8 cellular contexts compared by ENCODE assay signal in genomic region chr17:1573932-1574696, GRCh38. TPM values are rescaled to one million over a fixed set of nuclear protein-coding genes. Genes with fewer than 3 reads are reported as not detected.
DNase-seq lines count a peak whose midpoint lies in the region; ATAC-seq, FAIRE-seq and TF ChIP-seq lines count a peak whose summit lies in the region.

No MANE protein-coding gene starts in this region.

- H3K36me3 ChIP-seq in HepG2 (replicated peaks in 1 of 2; ENCODE audit: control insufficient read depth in 1 of 2, insufficient read depth in 2 of 2, low read length in 2 of 2): no peaks in the 10 kb centered on the region

- TF ChIP-seq CTCF in HepG2 (CRISPR knock-in tag; IDR thresholded peaks at IDR 0.05): peak; percentile 96

- ATAC-seq in HepG2: peak; percentile 70
- no peak for ATAC-seq in HG02970 (IDR thresholded peaks at IDR 0.05; ENCODE audit: low FRiP score, unreplicated experiment)

- WGBS in HepG2 (ENCODE audit: low lambda C conversion rate): 21% methylated on average over 15 of the region's 19 CpGs

- intact Hi-C loops in HepG2 (cut with micrococcal nuclease; ENCODE audit: unreplicated experiment): loop anchor here (1.0 kb wide), 1 partner anchor 54 kb away; the partner anchor contains the start of gene SLC43A2

- TF ChIP-seq RAD21 in HepG2 (CRISPR knock-in tag; IDR thresholded peaks at IDR 0.05): peak; percentile 97

- TF ChIP-seq POLR2A in HepG2 (IDR thresholded peaks at IDR 0.05; ENCODE audit: insufficient read depth in 1 of 2, low read depth in 2 of 2, low read length in 2 of 2): no peak

- no peak overlapping the region for H3K4me3 ChIP-seq in HepG2 (replicated peaks in 1 of 3; ENCODE audit: insufficient read depth in 1 of 3, low read depth in 2 of 3, low read length in 3 of 3)

- peak; percentile 18 for FAIRE-seq in HepG2 (lab: Jason Lieb, UNC)

- no peak overlapping the region for H3K4me2 ChIP-seq in HepG2 (ENCODE audit: low read depth, low read length)

- no peaks in the 10 kb centered on the region for H3K9me3 ChIP-seq in HepG2 (ENCODE audit: low read length)

- TF ChIP-seq EP300 in HepG2 (IDR thresholded peaks at IDR 0.05; ENCODE audit: low read depth in 2 of 2, low read length in 2 of 2) (peak in 1 of 2 experiments; percentile 30; a peak in 1 of 4 replicates), HepG2 (CRISPR knock-in tag; IDR thresholded peaks at IDR 0.05; ENCODE audit: borderline replicate concordance) (no peak)

- H2AFZ ChIP-seq in HepG2 (ENCODE audit: low read length): no peak overlapping the region

- H3K4me1 ChIP-seq in HepG2 (ENCODE audit: insufficient read depth, low read length): peaks cover 56% of the 10 kb centered on the region

- H3K79me2 ChIP-seq in HepG2 (ENCODE audit: insufficient read depth, low read length): no peaks in the 10 kb centered on the region

- peaks cover 9 to 11% of the 10 kb centered on the region in 2 experiments; a peak in 3 of 5 replicates for H3K27me3 ChIP-seq in HepG2 (ENCODE audit: control insufficient read depth in 1 of 2, insufficient read depth in 2 of 2, low read length in 2 of 2)

- H3K9ac ChIP-seq in HepG2 (ENCODE audit: insufficient read depth, low read depth, low read length): no peak overlapping the region

- peak overlapping the region; percentile 19 for H3K27ac ChIP-seq in cingulate gyrus (ENCODE audit: low read depth, low read length)
- H3K27ac ChIP-seq in HepG2 (ENCODE audit: extremely low read length, insufficient read depth, low read length): no peak overlapping the region

- POLR2A ChIA-PET in HepG2 (lab: Yijun Ruan, JAX): interaction anchor here (0.9 to 2.3 kb wide), 6 partner anchors 12 to 143 kb away, joined by 3 to 27 read pairs (median 4); partner anchors contain the start of genes PITPNA, RILP and SLC43A2

- DNase-seq in NCI-H748 (lab: John Stamatoyannopoulos, UW; ENCODE audit: unreplicated experiment) (peak; percentile 71), NCI-H748 treated with DMSO at 0.1 percent for 48 hours (lab: John Stamatoyannopoulos, UW) (no peak), NCI-H2107 treated with DMSO at 0.1 percent for 48 hours (lab: John Stamatoyannopoulos, UW; ENCODE audit: unreplicated experiment) (peak; percentile 19), HepG2 (ENCODE audit: low spot score) (peak; percentile 63)
- DNase-seq in activated CD4-positive, alpha-beta T cell treated with anti-CD3 and anti-CD28 coated beads for 4 hours: peak; percentile 47 to 48
- DNase-seq in stimulated activated CD4-positive, alpha-beta T cell treated with anti-CD3 and anti-CD28 coated beads, Interleukin-4, amount 100 ng/mL, for 48 hours (ENCODE audit: low read depth in 2 of 2): peak; percentile 71 to 78

- H4K20me1 ChIP-seq in HepG2 (ENCODE audit: insufficient read depth, low read length): no peaks in the 10 kb centered on the region

- BruUV-seq in HepG2 (replicated peaks; lab: Mats Ljungman, UMichigan): no TSS peak

- CTCF ChIA-PET in HepG2 (lab: Yijun Ruan, JAX; ENCODE audit: low intra/inter-chr PET ratio, low total read pairs): interaction anchor here (1.1 to 3.3 kb wide), 3 partner anchors 19 to 74 kb away, joined by 5 to 55 read pairs (median 25); partner anchors contain the start of gene SLC43A2

- in situ Hi-C loops in HepG2 (cut with HindIII; ENCODE audit: extremely low pct_ligation_motif_present, low pct_unique_long_range_greater_than_20kb): no loop called here

TF ChIP-seq in HepG2, 621 proteins besides CTCF, POLR2A, EP300 and RAD21 (continues in another document):
- TF ChIP-seq ZNF138 (CRISPR knock-in tag; IDR thresholded peaks at IDR 0.05; ENCODE audit: low read depth) (no peak), ZNF501 (CRISPR knock-in tag; IDR thresholded peaks at IDR 0.05) (peak; percentile 56; the same call in 1 of the 2 replicates), MTF1 (CRISPR knock-in tag; IDR thresholded peaks at IDR 0.05) (no peak), NFYC (CRISPR knock-in tag; IDR thresholded peaks at IDR 0.05) (peak; percentile 39; the same call in 1 of the 2 replicates), THAP7 (CRISPR knock-in tag; IDR thresholded peaks at IDR 0.05) (no peak)

RNA-seq across cellular contexts. Expression of gene PITPNA, which starts 11.5 kb away (rescaled TPM):
- 14.3 and 15.5 TPM in 2 replicates for total RNA-seq in HepG2 (2016; rRNA removed; fragmentation: Illumina TruSeq; extraction: Trizol)
- total RNA-seq in HepG2 (2016; cell fraction: cytosol; rRNA removed; fragmentation: Illumina TruSeq; extraction: Trizol; ENCODE audit: low read depth): 12.3 and 14.3 TPM in 2 replicates
- total RNA-seq in HepG2 (2016; cell fraction: insoluble cytoplasmic fraction; rRNA removed; fragmentation: Illumina TruSeq; extraction: Trizol): 14.3 and 15.2 TPM in 2 replicates
- 10.2 and 12.2 TPM in 2 replicates for total RNA-seq in HepG2 (2016; cell fraction: membrane; rRNA removed; fragmentation: Illumina TruSeq; extraction: Trizol)
- total RNA-seq in HepG2 (2016; cell fraction: nucleus; rRNA removed; fragmentation: Illumina TruSeq; extraction: Trizol): 7.5 and 8.0 TPM in 2 replicates
- 20.7 and 23.7 TPM in 2 replicates for polyA plus RNA-seq in HepG2 (2011; rRNA removed)
- polyA plus RNA-seq in HepG2 (2011; cell fraction: cytosol; rRNA removed): 15.2 and 22.5 TPM in 2 replicates
- 21.9 and 25.0 TPM in 2 replicates for polyA plus RNA-seq in HepG2 (2011; cell fraction: nucleus; rRNA removed)
- 23.5 and 27.9 TPM in 2 replicates for polyA plus RNA-seq in HepG2 (2012)
- 13.6 and 17.3 TPM in 2 replicates for polyA plus RNA-seq in HepG2 (2016; cell fraction: cytosol; fragmentation: Illumina TruSeq; extraction: Trizol; ENCODE audit: low read depth)
- polyA plus RNA-seq in HepG2 (2016; cell fraction: insoluble cytoplasmic fraction; fragmentation: Illumina TruSeq; extraction: Trizol; ENCODE audit: low read depth): 33.8 and 40.9 TPM in 2 replicates
- polyA plus RNA-seq in HepG2 (2016; cell fraction: membrane; fragmentation: Illumina TruSeq; extraction: Trizol; ENCODE audit: low read depth): 21.2 and 22.5 TPM in 2 replicates
- 37.8 and 46.2 TPM in 2 replicates for polyA plus RNA-seq in HepG2 (2016; cell fraction: nucleus; fragmentation: Illumina TruSeq; extraction: Trizol; ENCODE audit: insufficient read depth, low read depth)
- polyA minus RNA-seq in HepG2 (2011; rRNA and poly(A)+ RNA removed; ENCODE audit: low replicate concordance): 11.3 and 29.3 TPM in 2 replicates
- 7.8 and 9.6 TPM in 2 replicates for polyA minus RNA-seq in HepG2 (2011; cell fraction: cytosol; rRNA and poly(A)+ RNA removed)
- 6.8 and 7.5 TPM in 2 replicates for polyA minus RNA-seq in HepG2 (2011; cell fraction: nucleus; rRNA and poly(A)+ RNA removed)

RNA-seq across cellular contexts. Expression of gene SLC43A2, which starts 54.5 kb away (rescaled TPM):
- total RNA-seq in HepG2 (2016; rRNA removed; fragmentation: Illumina TruSeq; extraction: Trizol): 3.3 and 7.3 TPM in 2 replicates
- 0.97 and 1.3 TPM in 2 replicates for total RNA-seq in HepG2 (2016; cell fraction: cytosol; rRNA removed; fragmentation: Illumina TruSeq; extraction: Trizol; ENCODE audit: low read depth)
- 2.0 and 8.1 TPM in 2 replicates for total RNA-seq in HepG2 (2016; cell fraction: insoluble cytoplasmic fraction; rRNA removed; fragmentation: Illumina TruSeq; extraction: Trizol)
- total RNA-seq in HepG2 (2016; cell fraction: membrane; rRNA removed; fragmentation: Illumina TruSeq; extraction: Trizol): 4.2 and 4.8 TPM in 2 replicates
- total RNA-seq in HepG2 (2016; cell fraction: nucleus; rRNA removed; fragmentation: Illumina TruSeq; extraction: Trizol): 6.5 and 9.2 TPM in 2 replicates
- 20.0 and 26.7 TPM in 2 replicates for polyA plus RNA-seq in HepG2 (2011; rRNA removed)
- polyA plus RNA-seq in HepG2 (2011; cell fraction: cytosol; rRNA removed): 24.6 and 32.6 TPM in 2 replicates
- 23.0 and 27.0 TPM in 2 replicates for polyA plus RNA-seq in HepG2 (2011; cell fraction: nucleus; rRNA removed)
- polyA plus RNA-seq in HepG2 (2012): 23.6 and 32.7 TPM in 2 replicates
- 1.1 and 1.6 TPM in 2 replicates for polyA plus RNA-seq in HepG2 (2016; cell fraction: cytosol; fragmentation: Illumina TruSeq; extraction: Trizol; ENCODE audit: low read depth)
- 3.0 and 4.3 TPM in 2 replicates for polyA plus RNA-seq in HepG2 (2016; cell fraction: insoluble cytoplasmic fraction; fragmentation: Illumina TruSeq; extraction: Trizol; ENCODE audit: low read depth)
- 2.7 and 2.9 TPM in 2 replicates for polyA plus RNA-seq in HepG2 (2016; cell fraction: membrane; fragmentation: Illumina TruSeq; extraction: Trizol; ENCODE audit: low read depth)
- polyA plus RNA-seq in HepG2 (2016; cell fraction: nucleus; fragmentation: Illumina TruSeq; extraction: Trizol; ENCODE audit: insufficient read depth, low read depth): 12.1 and 13.4 TPM in 2 replicates
- polyA minus RNA-seq in HepG2 (2011; rRNA and poly(A)+ RNA removed; ENCODE audit: low replicate concordance): 35.9 and 121 TPM in 2 replicates
- polyA minus RNA-seq in HepG2 (2011; cell fraction: cytosol; rRNA and poly(A)+ RNA removed): 22.7 and 26.1 TPM in 2 replicates
- 18.9 and 19.1 TPM in 2 replicates for polyA minus RNA-seq in HepG2 (2011; cell fraction: nucleus; rRNA and poly(A)+ RNA removed)

RNA-seq across cellular contexts. Expression of gene INPP5K, which starts 57.7 kb away (rescaled TPM):
- 4.3 and 4.8 TPM in 2 replicates for total RNA-seq in HepG2 (2016; rRNA removed; fragmentation: Illumina TruSeq; extraction: Trizol)
- 1.1 and 1.2 TPM in 2 replicates for total RNA-seq in HepG2 (2016; cell fraction: cytosol; rRNA removed; fragmentation: Illumina TruSeq; extraction: Trizol; ENCODE audit: low read depth)
- total RNA-seq in HepG2 (2016; cell fraction: insoluble cytoplasmic fraction; rRNA removed; fragmentation: Illumina TruSeq; extraction: Trizol): 3.0 and 4.9 TPM in 2 replicates
- total RNA-seq in HepG2 (2016; cell fraction: membrane; rRNA removed; fragmentation: Illumina TruSeq; extraction: Trizol): 3.8 TPM in 2 replicates
- 2.6 and 3.9 TPM in 2 replicates for total RNA-seq in HepG2 (2016; cell fraction: nucleus; rRNA removed; fragmentation: Illumina TruSeq; extraction: Trizol)
- polyA plus RNA-seq in HepG2 (2011; rRNA removed): 9.3 and 9.6 TPM in 2 replicates
- 7.3 and 11.5 TPM in 2 replicates for polyA plus RNA-seq in HepG2 (2011; cell fraction: cytosol; rRNA removed)
- 14.7 and 18.6 TPM in 2 replicates for polyA plus RNA-seq in HepG2 (2011; cell fraction: nucleus; rRNA removed)
- polyA plus RNA-seq in HepG2 (2012): 4.4 and 6.6 TPM in 2 replicates
- polyA plus RNA-seq in HepG2 (2016; cell fraction: cytosol; fragmentation: Illumina TruSeq; extraction: Trizol; ENCODE audit: low read depth): 1.7 and 3.1 TPM in 2 replicates
- 3.3 and 4.8 TPM in 2 replicates for polyA plus RNA-seq in HepG2 (2016; cell fraction: insoluble cytoplasmic fraction; fragmentation: Illumina TruSeq; extraction: Trizol; ENCODE audit: low read depth)
- 3.5 and 4.2 TPM in 2 replicates for polyA plus RNA-seq in HepG2 (2016; cell fraction: membrane; fragmentation: Illumina TruSeq; extraction: Trizol; ENCODE audit: low read depth)
- 8.4 and 9.9 TPM in 2 replicates for polyA plus RNA-seq in HepG2 (2016; cell fraction: nucleus; fragmentation: Illumina TruSeq; extraction: Trizol; ENCODE audit: insufficient read depth, low read depth)
- polyA minus RNA-seq in HepG2 (2011; rRNA and poly(A)+ RNA removed; ENCODE audit: low replicate concordance): 26.2 and 71.2 TPM in 2 replicates
- polyA minus RNA-seq in HepG2 (2011; cell fraction: cytosol; rRNA and poly(A)+ RNA removed): 6.0 and 7.6 TPM in 2 replicates
- polyA minus RNA-seq in HepG2 (2011; cell fraction: nucleus; rRNA and poly(A)+ RNA removed): 11.9 and 12.7 TPM in 2 replicates
